ENCODE assay signal across 13 cellular contexts in genomic region chr7:30521532-30521931, GRCh38. TPM values are rescaled to one million over a fixed set of nuclear protein-coding genes. Genes with fewer than 3 reads are reported as not detected.
DNase-seq lines count a peak whose midpoint lies in the region; ATAC-seq and TF ChIP-seq lines count a peak whose summit lies in the region.
"Had no signal": no experiment of that assay in that cellular context is flagged by ENCODE, and none has a peak within 500 bp of the region (broad histone marks: within the 10 kb centered on the region; RNA-seq: fewer than 3 reads in every experiment).

No MANE protein-coding gene starts in this region.

- no peak overlapping the region for H3K27ac ChIP-seq in PC-3 (ENCODE audit: low read length)
- H3K27ac ChIP-seq: parathyroid adenoma had no signal

- H4K20me1 ChIP-seq in PC-3 (ENCODE audit: low read length), result no peaks in the 10 kb centered on the region

- H3K27ac Mint-ChIP-seq in CD14-positive monocyte, result peak overlapping the region in 6 of 7 donors; percentile 91 to 99 (median 99)
- H3K27ac Mint-ChIP-seq: activated naive CD8-positive, alpha-beta T cell treated with anti-CD3 and anti-CD28 coated beads, Interleukin-2, amount 10 ng/mL, durations not matched to agents 7 days and 5 days had no signal

- H3K36me3 ChIP-seq in PC-3 (ENCODE audit: low read depth, low read length), result no peaks in the 10 kb centered on the region
- H3K36me3 ChIP-seq: transverse colon had no signal

- H3K4me3 ChIP-seq in PC-3 (ENCODE audit: low read length) (no peak overlapping the region), fibroblast of villous mesenchyme (ENCODE audit: low read depth, low read length) (no peak overlapping the region)
- H3K4me3 ChIP-seq: transverse colon had no signal

- H2AFZ ChIP-seq in PC-3 (ENCODE audit: low read length), result no peak overlapping the region
- H2AFZ ChIP-seq: parathyroid adenoma had no signal

- no peak for TF ChIP-seq CTCF in CD14-positive monocyte (IDR thresholded peaks at IDR 0.05)
- TF ChIP-seq CTCF in PC-3 (conservative IDR thresholded peaks at IDR 0.05; ENCODE audit: low read depth, low read length), result no peak
- TF ChIP-seq CTCF in fibroblast of villous mesenchyme (IDR thresholded peaks at IDR 0.05; ENCODE audit: insufficient read depth, low read depth, low read length), result no peak

- peaks cover 24 to 37% of the 10 kb centered on the region in 2 donors for H3K36me3 Mint-ChIP-seq in CD14-positive monocyte

- H3K4me3 Mint-ChIP-seq in CD14-positive monocyte, result no peak overlapping the region
- H3K4me3 Mint-ChIP-seq: activated naive CD8-positive, alpha-beta T cell treated with anti-CD3 and anti-CD28 coated beads, Interleukin-2, amount 10 ng/mL, durations not matched to agents 7 days and 5 days had no signal

- peaks cover 0 to 2% (median 0%) of the 10 kb centered on the region in 7 donors for H3K9me3 Mint-ChIP-seq in CD14-positive monocyte
- H3K9me3 Mint-ChIP-seq: activated naive CD8-positive, alpha-beta T cell treated with anti-CD3 and anti-CD28 coated beads, Interleukin-2, amount 10 ng/mL, durations not matched to agents 7 days and 5 days had no signal

- H3K27me3 ChIP-seq in PC-3 (ENCODE audit: low read length), result no peaks in the 10 kb centered on the region
- H3K27me3 ChIP-seq: transverse colon had no signal

- ATAC-seq in PC-3 (no peak), HG02642 (IDR thresholded peaks at IDR 0.05; ENCODE audit: poor library complexity, unreplicated experiment) (no peak), HG03108 (IDR thresholded peaks at IDR 0.05; ENCODE audit: unreplicated experiment) (no peak)

- no peaks in the 10 kb centered on the region for H3K9me3 ChIP-seq in PC-3 (ENCODE audit: low read length)
- H3K9me3 ChIP-seq: transverse colon had no signal

- peaks cover 27% of the 10 kb centered on the region for H3K4me1 Mint-ChIP-seq in CD14-positive monocyte

- CTCF ChIA-PET in PC-3 (lab: Charles Lee), result no interaction called here

- peaks cover 0 to 9% (median 3%) of the 10 kb centered on the region in 3 donors for H3K27me3 Mint-ChIP-seq in CD14-positive monocyte (ENCODE audit: low read depth in 3 of 3)
- H3K27me3 Mint-ChIP-seq: activated naive CD8-positive, alpha-beta T cell treated with anti-CD3 and anti-CD28 coated beads, Interleukin-2, amount 10 ng/mL, durations not matched to agents 7 days and 5 days had no signal

- peaks cover 48% of the 10 kb centered on the region for H3K4me1 ChIP-seq in PC-3 (ENCODE audit: insufficient read depth, low read length)
- H3K4me1 ChIP-seq: parathyroid adenoma had no signal

- no TSS peak for BruUV-seq in PC-3 (replicated peaks; lab: Mats Ljungman, UMichigan)

- POLR2A ChIA-PET in PC-3 (lab: Charles Lee; ENCODE audit: unreplicated experiment), result no interaction called here

- DNase-seq in CD14-positive monocyte (ENCODE audit: low spot score) (no peak), PC-3 (no peak), fibroblast of villous mesenchyme (ENCODE audit: low read depth) (peak; percentile 38), posterior vena cava (ENCODE audit: low spot score) (peak; percentile 94), SKM-1 treated with dmso at 0.1 percent for 144 hours (lab: John Stamatoyannopoulos, UW; ENCODE audit: unreplicated experiment) (no peak), SK-N-DZ (ENCODE audit: low spot score) (no peak)
- DNase-seq: activated CD4-positive, alpha-beta T cell treated with anti-CD3 and anti-CD28 coated beads, Interleukin-2, amount 50 U/mL, for 48 hours; activated naive CD8-positive, alpha-beta T cell treated with anti-CD3 and anti-CD28 coated beads, Interleukin-2, amount 10 ng/mL, durations not matched to agents 7 days and 5 days; NCI-H510A treated with DMSO at 0.1 percent for 48 hours; transverse colon had no signal

- H3F3A ChIP-seq in PC-3 (ENCODE audit: low read length, unreplicated experiment), result peaks cover 8% of the 10 kb centered on the region

- intact Hi-C loops in CD14-positive monocyte (cut with micrococcal nuclease), result no loop called here
- intact Hi-C loops in PC-3 (cut with micrococcal nuclease), result no loop called here
- intact Hi-C loops in posterior vena cava (cut with DNase I), result no loop called here

- H3K79me2 ChIP-seq in PC-3 (ENCODE audit: low read length), result no peaks in the 10 kb centered on the region
- H3K79me2 ChIP-seq: parathyroid adenoma had no signal

- H3K9me2 ChIP-seq in PC-3 (replicated peaks; ENCODE audit: low read length), result no peaks in the 10 kb centered on the region

- H3K4me2 ChIP-seq in PC-3 (ENCODE audit: low read length), result peak overlapping the region; percentile 58; the same call in 1 of the 2 replicates

- no peak overlapping the region for H3K9ac ChIP-seq in PC-3 (ENCODE audit: low read length)
- H3K9ac ChIP-seq: parathyroid adenoma had no signal

RNA-seq across cellular contexts. Expression of gene GGCT, which starts 16.9 kb away (rescaled TPM):
- 10 to 100 TPM; 10.7 to 18.1 TPM for polyA plus RNA-seq in CD14-positive monocyte
- 64.1 and 67.6 TPM in 2 replicates for total RNA-seq in PC-3 (2014; rRNA removed)
- 18.1 and 20.3 TPM in 2 replicates for total RNA-seq in fibroblast of villous mesenchyme
- 10 to 100 TPM; 19.9 to 22.5 TPM for total RNA-seq in posterior vena cava
- 198 and 218 TPM in 2 replicates for polyA plus RNA-seq in SK-N-DZ (2014; cell fraction: cytosol; rRNA removed)
- polyA plus RNA-seq in SK-N-DZ (2014; cell fraction: nucleus; rRNA removed), result 102 and 141 TPM in 2 replicates

RNA-seq across cellular contexts. Expression of gene NOD1, which starts 42.9 kb away (rescaled TPM):
- 1 to 10 TPM; 2.8 to 4.6 TPM for polyA plus RNA-seq in CD14-positive monocyte
- total RNA-seq in PC-3 (2014; rRNA removed), result 4.6 and 5.9 TPM in 2 replicates
- total RNA-seq in fibroblast of villous mesenchyme, result 3.9 and 4.8 TPM in 2 replicates
- total RNA-seq in posterior vena cava, result 10 to 100 TPM; 16.6 to 18.0 TPM
- polyA plus RNA-seq in SK-N-DZ (2014; cell fraction: cytosol; rRNA removed), result 13.3 and 13.5 TPM in 2 replicates
- polyA plus RNA-seq in SK-N-DZ (2014; cell fraction: nucleus; rRNA removed), result 27.6 and 38.7 TPM in 2 replicates

Comparison
In these comparisons a context has a peak if more than half of its experiments do, and no peak if none do; other contexts are left out.
1. DNase-seq: peak in fibroblast of villous mesenchyme (single experiment) and posterior vena cava (single experiment); none in CD14-positive monocyte (single experiment), PC-3 (single experiment), SKM-1 treated with dmso at 0.1 percent for 144 hours (single experiment) and SK-N-DZ (single experiment).